4 cellular contexts compared by ENCODE assay signal in the genomic region with DNA sequence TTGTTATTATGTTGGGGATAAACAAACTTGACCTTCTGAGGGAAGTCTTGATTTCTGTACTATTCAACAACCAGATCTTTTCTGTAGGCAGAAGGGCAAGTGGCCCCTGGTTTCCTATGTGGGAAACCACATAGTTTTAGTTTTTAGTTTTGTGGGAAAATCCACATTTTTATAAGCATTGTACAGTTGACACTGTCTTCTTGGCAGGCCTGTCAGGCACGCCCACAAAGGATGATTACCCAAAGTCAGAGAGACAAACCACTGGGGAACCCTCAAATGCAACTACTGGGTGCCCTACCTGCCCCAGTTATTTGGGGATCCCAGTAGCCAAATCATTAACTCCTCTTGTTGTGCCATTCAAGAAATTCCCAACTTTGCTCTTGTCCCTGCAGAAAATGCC.
"Had no signal": no experiment of that assay in that cellular context is flagged by ENCODE, and none has a peak within 500 bp of the region (broad histone marks: within the 10 kb centered on the region; RNA-seq: fewer than 3 reads in every experiment).

No MANE protein-coding gene starts in this region.

- DNase-seq: IMR-90 had no signal

- H3K4me1 Mint-ChIP-seq: IgD-negative memory B cell had no signal

- H3K27ac Mint-ChIP-seq: IgD-negative memory B cell had no signal

- H3K27me3 Mint-ChIP-seq: IgD-negative memory B cell had no signal

- H3K9me3 Mint-ChIP-seq: IgD-negative memory B cell had no signal

- ATAC-seq: HepG2, K562 had no signal

- H3K4me3 Mint-ChIP-seq: IgD-negative memory B cell had no signal

- H3K36me3 Mint-ChIP-seq: IgD-negative memory B cell had no signal
